2 cellular contexts compared by ENCODE assay signal in genomic region chr6:6823030-6823429, GRCh38.
TF ChIP-seq lines count a peak whose summit lies in the region.

No MANE protein-coding gene starts in this region.

TF ChIP-seq in liver, 16 proteins besides CTCF, POLR2A, EP300 and RAD21 (continued from another document):
- TF ChIP-seq, protein P1, sequence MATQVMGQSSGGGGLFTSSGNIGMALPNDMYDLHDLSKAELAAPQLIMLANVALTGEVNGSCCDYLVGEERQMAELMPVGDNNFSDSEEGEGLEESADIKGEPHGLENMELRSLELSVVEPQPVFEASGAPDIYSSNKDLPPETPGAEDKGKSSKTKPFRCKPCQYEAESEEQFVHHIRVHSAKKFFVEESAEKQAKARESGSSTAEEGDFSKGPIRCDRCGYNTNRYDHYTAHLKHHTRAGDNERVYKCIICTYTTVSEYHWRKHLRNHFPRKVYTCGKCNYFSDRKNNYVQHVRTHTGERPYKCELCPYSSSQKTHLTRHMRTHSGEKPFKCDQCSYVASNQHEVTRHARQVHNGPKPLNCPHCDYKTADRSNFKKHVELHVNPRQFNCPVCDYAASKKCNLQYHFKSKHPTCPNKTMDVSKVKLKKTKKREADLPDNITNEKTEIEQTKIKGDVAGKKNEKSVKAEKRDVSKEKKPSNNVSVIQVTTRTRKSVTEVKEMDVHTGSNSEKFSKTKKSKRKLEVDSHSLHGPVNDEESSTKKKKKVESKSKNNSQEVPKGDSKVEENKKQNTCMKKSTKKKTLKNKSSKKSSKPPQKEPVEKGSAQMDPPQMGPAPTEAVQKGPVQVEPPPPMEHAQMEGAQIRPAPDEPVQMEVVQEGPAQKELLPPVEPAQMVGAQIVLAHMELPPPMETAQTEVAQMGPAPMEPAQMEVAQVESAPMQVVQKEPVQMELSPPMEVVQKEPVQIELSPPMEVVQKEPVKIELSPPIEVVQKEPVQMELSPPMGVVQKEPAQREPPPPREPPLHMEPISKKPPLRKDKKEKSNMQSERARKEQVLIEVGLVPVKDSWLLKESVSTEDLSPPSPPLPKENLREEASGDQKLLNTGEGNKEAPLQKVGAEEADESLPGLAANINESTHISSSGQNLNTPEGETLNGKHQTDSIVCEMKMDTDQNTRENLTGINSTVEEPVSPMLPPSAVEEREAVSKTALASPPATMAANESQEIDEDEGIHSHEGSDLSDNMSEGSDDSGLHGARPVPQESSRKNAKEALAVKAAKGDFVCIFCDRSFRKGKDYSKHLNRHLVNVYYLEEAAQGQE (IDR thresholded peaks at IDR 0.05): no peak
- no peak for TF ChIP-seq MAX (IDR thresholded peaks at IDR 0.05)
- no peak for TF ChIP-seq FOXA1 (IDR thresholded peaks at IDR 0.05)
- TF ChIP-seq GABPA (IDR thresholded peaks at IDR 0.05 in 1 of 2, conservative IDR thresholded peaks at IDR 0.05 in 1 of 2): no peak
- TF ChIP-seq YY1 (IDR thresholded peaks at IDR 0.05): no peak
- no peak for TF ChIP-seq RXRA (IDR thresholded peaks at IDR 0.05)

TF ChIP-seq in HepG2, 621 proteins besides CTCF, POLR2A, EP300 and RAD21 (continued from another document):
- TF ChIP-seq, protein P2, sequence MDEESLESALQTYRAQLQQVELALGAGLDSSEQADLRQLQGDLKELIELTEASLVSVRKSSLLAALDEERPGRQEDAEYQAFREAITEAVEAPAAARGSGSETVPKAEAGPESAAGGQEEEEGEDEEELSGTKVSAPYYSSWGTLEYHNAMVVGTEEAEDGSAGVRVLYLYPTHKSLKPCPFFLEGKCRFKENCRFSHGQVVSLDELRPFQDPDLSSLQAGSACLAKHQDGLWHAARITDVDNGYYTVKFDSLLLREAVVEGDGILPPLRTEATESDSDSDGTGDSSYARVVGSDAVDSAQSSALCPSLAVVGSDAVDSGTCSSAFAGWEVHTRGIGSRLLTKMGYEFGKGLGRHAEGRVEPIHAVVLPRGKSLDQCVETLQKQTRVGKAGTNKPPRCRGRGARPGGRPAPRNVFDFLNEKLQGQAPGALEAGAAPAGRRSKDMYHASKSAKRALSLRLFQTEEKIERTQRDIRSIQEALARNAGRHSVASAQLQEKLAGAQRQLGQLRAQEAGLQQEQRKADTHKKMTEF (CRISPR knock-in tag; IDR thresholded peaks at IDR 0.05): no peak
